8 cellular contexts compared by ENCODE assay signal in the genomic region with DNA sequence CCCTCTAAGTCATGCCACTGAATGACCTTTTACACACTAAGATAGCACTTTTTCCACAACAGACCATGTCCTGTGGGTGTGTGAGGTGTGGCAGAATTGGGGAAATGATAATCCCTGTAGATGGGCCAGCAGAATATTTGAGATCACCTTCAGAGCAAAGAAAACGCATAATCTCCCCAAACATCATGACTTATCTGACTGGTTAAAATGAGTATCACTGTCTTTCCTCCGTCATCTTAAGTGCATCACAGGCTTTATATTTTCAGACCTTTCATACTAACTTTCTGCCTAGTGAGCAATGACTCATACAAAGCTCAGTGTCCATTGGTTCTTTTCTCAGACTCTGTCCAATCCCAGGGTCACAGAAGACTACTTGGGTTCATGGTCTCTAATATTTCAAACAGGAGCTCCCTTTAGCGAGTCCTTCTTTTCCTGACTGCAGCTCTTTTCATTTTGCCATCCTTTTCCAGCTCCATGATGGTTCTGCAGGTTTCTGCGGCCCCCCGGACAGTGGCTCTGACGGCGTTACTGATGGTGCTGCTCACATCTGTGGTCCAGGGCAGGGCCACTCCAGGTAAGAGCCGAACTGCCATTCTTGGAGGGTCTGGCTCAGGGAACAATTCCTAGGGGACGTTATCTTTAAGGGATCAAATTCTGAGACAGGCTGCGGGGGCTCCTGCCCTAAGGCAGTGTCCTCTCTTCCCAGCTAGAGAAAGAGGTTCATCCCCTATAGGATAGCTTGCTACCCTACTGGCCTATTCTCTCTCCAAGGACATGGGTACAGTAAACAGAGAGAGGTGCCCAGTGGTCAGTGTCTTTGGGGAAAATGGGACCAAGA. TPM values are rescaled to one million over a fixed set of nuclear protein-coding genes. Genes with fewer than 3 reads are reported as not detected.
A peak's percentile ranks its signal among the peaks of the same experiment; 100 is the strongest.
DNase-seq lines count a peak whose midpoint lies in the region; ATAC-seq lines count a peak whose summit lies in the region.

A gene (plus strand): TSS at position 423 of the 838 bp plus-strand sequence. CDS start 52 bp downstream, at position 475.

- no peaks in the 10 kb centered on the region for H3K9me3 Mint-ChIP-seq in activated T-cell treated with anti-CD3 and anti-CD28 coated beads, Interleukin-2, amount 50 U/mL, for 72 hours

- peaks cover 37% of the 10 kb centered on the region for H3K4me1 Mint-ChIP-seq in activated T-cell treated with anti-CD3 and anti-CD28 coated beads, Interleukin-2, amount 50 U/mL, for 72 hours (ENCODE audit: low read depth)

- peak within 1 kb of the TSS; percentile 80 to 86 for H3K4me3 Mint-ChIP-seq in activated T-cell treated with anti-CD3 and anti-CD28 coated beads, Interleukin-2, amount 50 U/mL, for 72 hours

- H3K27me3 Mint-ChIP-seq in activated T-cell treated with anti-CD3 and anti-CD28 coated beads, Interleukin-2, amount 50 U/mL, for 72 hours (ENCODE audit: low read depth) = peaks cover 7% of the 10 kb centered on the region

- ATAC-seq in activated T-cell treated with anti-CD3 and anti-CD28 coated beads, Interleukin-2, amount 50 U/mL, for 72 hours (replicated peaks in 1 of 2) = peak; percentile 94 to 95

- H3K27ac Mint-ChIP-seq in activated T-cell treated with anti-CD3 and anti-CD28 coated beads, Interleukin-2, amount 50 U/mL, for 72 hours = peak within 1 kb of the TSS; percentile 4

- intact Hi-C loops in posterior vena cava (cut with DNase I) = loop anchor here in 1 of 2 donors (5.0 kb wide), 1 partner anchor 58 kb away; no protein-coding TSS in a partner anchor

- DNase-seq in activated effector memory CD4-positive, alpha-beta T cell treated with anti-CD3 and anti-CD28 coated beads, Interleukin-2, amount 50 U/mL, for 16 hours = peak; percentile 63
- DNase-seq in activated effector memory CD4-positive, alpha-beta T cell treated with Interleukin-2 at 50 U/mL for 16 hours = no peak
- peak; percentile 36 for DNase-seq in GOT3 (lab: John Stamatoyannopoulos, UW)
- DNase-seq in LHCN-M2 (ENCODE audit: low read depth) = peak; percentile 59
- DNase-seq in activated T-cell treated with anti-CD3 and anti-CD28 coated beads, Interleukin-2, amount 50 U/mL, for 72 hours = peak; percentile 17 to 39
- DNase-seq in foreskin melanocyte = peak; percentile 67
- DNase-seq in posterior vena cava (ENCODE audit: low spot score) = no peak
- DNase-seq in DMS79 (lab: John Stamatoyannopoulos, UW) = no peak

- H3K36me3 Mint-ChIP-seq in activated T-cell treated with anti-CD3 and anti-CD28 coated beads, Interleukin-2, amount 50 U/mL, for 72 hours (ENCODE audit: insufficient read depth in 2 of 2) = peaks cover 0 to 1% of the 10 kb centered on the region in 2 donors

RNA-seq across cellular contexts. Expression of the gene that starts here (rescaled TPM):
- total RNA-seq in LHCN-M2 (2014; rRNA removed) = 1.0 and 3.8 TPM in 2 replicates
- 3.1 TPM for polyA plus RNA-seq in LHCN-M2 (2012)
- total RNA-seq in activated T-cell treated with anti-CD3 and anti-CD28 coated beads, Interleukin-2, amount 50 U/mL, for 72 hours = 10 to 100 TPM; 12.5 to 20.9 TPM
- total RNA-seq in posterior vena cava = 10 to 100 TPM; 37.4 to 63.9 TPM

Comparison
In these comparisons a context has a peak if more than half of its experiments do, and no peak if none do; other contexts are left out.
1. DNase-seq: peak in activated effector memory CD4-positive, alpha-beta T cell treated with anti-CD3 and anti-CD28 coated beads, Interleukin-2, amount 50 U/mL, for 16 hours (single experiment), GOT3 (single experiment), LHCN-M2 (single experiment), activated T-cell treated with anti-CD3 and anti-CD28 coated beads, Interleukin-2, amount 50 U/mL, for 72 hours (2 of 2) and foreskin melanocyte (single experiment); none in activated effector memory CD4-positive, alpha-beta T cell treated with Interleukin-2 at 50 U/mL for 16 hours (single experiment), posterior vena cava (single experiment) and DMS79 (single experiment).